ENCODE assay signal across 1 cellular context in the genomic region with DNA sequence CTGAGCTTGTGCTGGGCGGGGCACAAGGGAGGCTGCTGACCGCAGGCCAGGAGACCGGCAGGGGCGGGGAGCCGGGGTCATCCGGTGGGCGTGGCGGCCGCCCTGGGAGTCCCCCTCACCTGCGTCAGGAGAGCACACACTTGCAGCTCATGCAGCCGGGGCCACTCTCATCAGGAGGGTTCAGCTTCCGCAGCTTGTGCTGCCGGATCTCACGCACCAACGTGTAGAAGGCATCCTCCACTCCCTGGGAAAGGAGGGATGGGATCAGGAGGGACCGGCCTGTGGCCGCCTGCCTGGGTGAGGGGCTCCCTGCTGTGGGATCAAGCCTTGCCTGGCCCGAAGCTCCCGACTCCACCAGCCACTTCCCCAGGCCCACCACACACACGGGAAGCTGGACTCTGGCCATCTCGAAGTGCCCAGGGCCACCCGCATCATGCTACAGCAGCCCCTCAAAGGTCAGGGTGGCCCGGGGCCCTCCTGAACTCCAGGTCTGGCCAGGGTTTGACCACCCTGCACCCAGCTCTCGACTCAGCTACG.
TF ChIP-seq lines count a peak whose summit lies in the region.

No MANE protein-coding gene starts in this region.

TF ChIP-seq in K562, 482 proteins besides CTCF, POLR2A, EP300 and RAD21:
- no peak for TF ChIP-seq BCOR (IDR thresholded peaks at IDR 0.05)
- peak; percentile 51; the same call in 1 of the 2 replicates for TF ChIP-seq RBFOX2 (IDR thresholded peaks at IDR 0.05; ENCODE audit: low read depth, low read length)
- TF ChIP-seq, protein P1, sequence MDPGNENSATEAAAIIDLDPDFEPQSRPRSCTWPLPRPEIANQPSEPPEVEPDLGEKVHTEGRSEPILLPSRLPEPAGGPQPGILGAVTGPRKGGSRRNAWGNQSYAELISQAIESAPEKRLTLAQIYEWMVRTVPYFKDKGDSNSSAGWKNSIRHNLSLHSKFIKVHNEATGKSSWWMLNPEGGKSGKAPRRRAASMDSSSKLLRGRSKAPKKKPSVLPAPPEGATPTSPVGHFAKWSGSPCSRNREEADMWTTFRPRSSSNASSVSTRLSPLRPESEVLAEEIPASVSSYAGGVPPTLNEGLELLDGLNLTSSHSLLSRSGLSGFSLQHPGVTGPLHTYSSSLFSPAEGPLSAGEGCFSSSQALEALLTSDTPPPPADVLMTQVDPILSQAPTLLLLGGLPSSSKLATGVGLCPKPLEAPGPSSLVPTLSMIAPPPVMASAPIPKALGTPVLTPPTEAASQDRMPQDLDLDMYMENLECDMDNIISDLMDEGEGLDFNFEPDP (CRISPR knock-in tag; IDR thresholded peaks at IDR 0.05): no peak
- peak; percentile 41 for TF ChIP-seq POLR2G (IDR thresholded peaks at IDR 0.05; ENCODE audit: low read depth, low read length)
- TF ChIP-seq RBM22 (IDR thresholded peaks at IDR 0.05; ENCODE audit: low read depth, low read length, poor library complexity, severe bottlenecking): no peak
- TF ChIP-seq CC2D1A (IDR thresholded peaks at IDR 0.05): no peak
